Comparison of ENCODE assay signal across 8 cellular contexts in the genomic region with DNA sequence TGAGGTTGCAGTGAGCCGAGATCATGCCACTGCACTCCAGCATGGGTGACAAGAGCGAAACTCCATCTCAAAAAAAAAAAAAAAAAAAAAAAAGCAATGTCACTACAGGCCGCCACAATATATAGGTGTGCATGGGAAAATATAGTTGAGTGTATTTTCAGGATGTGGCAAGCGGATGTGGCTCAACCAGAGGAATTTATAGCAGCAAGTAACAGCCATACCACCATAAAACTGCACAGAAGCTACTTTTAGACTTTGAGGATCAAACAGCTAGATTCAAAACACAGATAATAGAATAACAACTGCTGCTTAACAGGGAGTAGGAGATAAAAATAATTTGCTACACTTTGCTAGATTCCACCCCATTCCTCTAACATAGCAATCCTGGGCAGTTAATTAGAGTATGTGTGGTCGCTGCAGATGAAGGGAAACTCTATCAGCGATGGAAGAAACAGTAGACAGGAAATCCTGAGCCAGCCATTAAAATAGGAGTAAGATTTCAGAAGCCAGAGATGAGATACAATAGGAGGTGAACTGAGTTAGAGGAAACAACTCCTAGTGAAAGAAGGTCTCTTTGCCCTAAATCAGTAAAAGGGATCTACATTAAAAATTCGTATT.
DNase-seq lines count a peak whose midpoint lies in the region; ATAC-seq, FAIRE-seq and TF ChIP-seq lines count a peak whose summit lies in the region.

No MANE protein-coding gene starts in this region.

- H3K4me3 ChIP-seq in body of pancreas, result no peak overlapping the region
- H3K4me3 ChIP-seq in tibial artery, result no peak overlapping the region

- ATAC-seq in GM18870 (IDR thresholded peaks at IDR 0.05; ENCODE audit: unreplicated experiment) (peak; percentile 75), HG02623 (IDR thresholded peaks at IDR 0.05; ENCODE audit: unreplicated experiment) (peak; percentile 49), left colon (peak; percentile 98), body of pancreas (no peak)

- no peaks in the 10 kb centered on the region for H3K36me3 ChIP-seq in body of pancreas (replicated peaks in 1 of 2; ENCODE audit: insufficient read depth in 1 of 2, low read depth in 2 of 2)
- no peaks in the 10 kb centered on the region for H3K36me3 ChIP-seq in tibial artery

- TF ChIP-seq CTCF in body of pancreas (IDR thresholded peaks at IDR 0.05) (no peak), tibial artery (IDR thresholded peaks at IDR 0.05) (no peak)

- H3K27ac ChIP-seq in body of pancreas (no peak overlapping the region), tibial artery (no peak overlapping the region)

- WGBS in body of pancreas, 2 donors, result 76 to 78% methylated on average over 7 of the region's 7 CpGs

- intact Hi-C loops in left colon (cut with DNase I, micrococcal nuclease) (no loop called here), body of pancreas (cut with DNase I) (no loop called here), tibial artery (cut with DNase I; ENCODE audit: low total_unique reads) (no loop called here)

- no peak for FAIRE-seq in HTR-8/SVneo (lab: Jason Lieb, UNC)

- DNase-seq in NOMO-1 treated with DMSO at 0.1 percent for 48 hours (lab: John Stamatoyannopoulos, UW; ENCODE audit: unreplicated experiment) (peak; percentile 61), left colon (peak in 1 of 2 donors; percentile 34), DMS 273 (lab: John Stamatoyannopoulos, UW; ENCODE audit: unreplicated experiment) (no peak), body of pancreas (no peak), tibial artery (no peak), HTR-8/SVneo (ENCODE audit: insufficient read length, low spot score) (no peak)

- H3K27me3 ChIP-seq in body of pancreas (no peaks in the 10 kb centered on the region), tibial artery (no peaks in the 10 kb centered on the region)

- no peak for TF ChIP-seq POLR2A in body of pancreas (IDR thresholded peaks at IDR 0.05)

- H3K4me1 ChIP-seq in body of pancreas, result no peaks in the 10 kb centered on the region
- peaks cover 0 to 5% (median 0%) of the 10 kb centered on the region in 4 donors for H3K4me1 ChIP-seq in tibial artery

- no peaks in the 10 kb centered on the region for H3K9me3 ChIP-seq in body of pancreas
- no peaks in the 10 kb centered on the region for H3K9me3 ChIP-seq in tibial artery
